In genomic region chr2:15412779-15413178, GRCh38 we compare ENCODE assay signal across 27 cellular contexts.
"Had no signal": no experiment of that assay in that cellular context is flagged by ENCODE, and none has a peak within 500 bp of the region (broad histone marks: within the 10 kb centered on the region; RNA-seq: fewer than 3 reads in every experiment).

No MANE protein-coding gene starts in this region.

- H3K36me3 ChIP-seq: prostate gland had no signal

- H3K27ac Mint-ChIP-seq: activated B cell treated with CpG ODN at 0.5 μM for 24 hours; activated CD8-positive, alpha-beta T cell treated with anti-CD3 and anti-CD28 coated beads for 36 hours; activated T-helper 17 cell treated with anti-CD3 and anti-CD28 coated beads, Interleukin-2, amount 50 U/mL, for 72 hours; mesothelial cell of epicardium; naive B cell; T-helper 17 cell had no signal

- H3K4me3 ChIP-seq: esophagus muscularis mucosa, pancreas, prostate gland, testis, transverse colon had no signal

- H3K4me3 Mint-ChIP-seq: activated B cell treated with CpG ODN at 0.5 μM for 24 hours; activated CD8-positive, alpha-beta T cell treated with anti-CD3 and anti-CD28 coated beads for 36 hours; activated T-cell treated with anti-CD3 and anti-CD28 coated beads, Interleukin-2, amount 50 U/mL, for 4 hours; activated T-helper 17 cell treated with anti-CD3 and anti-CD28 coated beads, Interleukin-2, amount 50 U/mL, for 72 hours; mesothelial cell of epicardium; naive B cell; T-helper 17 cell had no signal

- H3K27me3 Mint-ChIP-seq: activated B cell treated with CpG ODN at 0.5 μM for 24 hours; activated CD8-positive, alpha-beta T cell treated with anti-CD3 and anti-CD28 coated beads for 36 hours; activated T-helper 17 cell treated with anti-CD3 and anti-CD28 coated beads, Interleukin-2, amount 50 U/mL, for 72 hours; naive B cell; T-helper 17 cell had no signal

- H3K4me1 Mint-ChIP-seq: activated B cell treated with CpG ODN at 0.5 μM for 24 hours; activated T-helper 17 cell treated with anti-CD3 and anti-CD28 coated beads, Interleukin-2, amount 50 U/mL, for 72 hours; mesothelial cell of epicardium; naive B cell had no signal

- H3K27ac ChIP-seq: esophagus muscularis mucosa, pancreas, prostate gland, testis, transverse colon had no signal

- H3K27me3 ChIP-seq: esophagus muscularis mucosa, pancreas, testis, transverse colon had no signal

- H3K9me3 ChIP-seq: esophagus muscularis mucosa, pancreas, prostate gland, testis, transverse colon had no signal

- FAIRE-seq: colon, islet of Langerhans, pancreas, urothelium cell line had no signal

- H3K4me1 ChIP-seq: esophagus muscularis mucosa, pancreas, prostate gland, testis, transverse colon had no signal

- H3K9me3 Mint-ChIP-seq: activated B cell treated with CpG ODN at 0.5 μM for 24 hours; activated CD8-positive, alpha-beta T cell treated with anti-CD3 and anti-CD28 coated beads for 36 hours; activated T-cell treated with anti-CD3 and anti-CD28 coated beads, Interleukin-2, amount 50 U/mL, for 4 hours; activated T-helper 17 cell treated with anti-CD3 and anti-CD28 coated beads, Interleukin-2, amount 50 U/mL, for 72 hours; naive B cell had no signal

- DNase-seq: activated B cell treated with CpG ODN at 0.5 μM for 24 hours; activated CD4-positive, alpha-beta T cell treated with anti-CD3 and anti-CD28 coated beads, Interleukin-2, amount 50 U/mL, for 1 hour; activated CD8-positive, alpha-beta T cell treated with anti-CD3 and anti-CD28 coated beads for 36 hours; activated gamma-delta T cell treated with Interleukin-2 at 50 U/mL for 16 hours; activated naive CD4-positive, alpha-beta T cell treated with anti-CD3 and anti-CD28 coated beads, Interleukin-2, amount 50 U/mL, for 16 hours; activated T-cell treated with anti-CD3 and anti-CD28 coated beads, Interleukin-2, amount 50 U/mL, for 4 hours; amygdala; dermis blood vessel endothelial cell; effector CD4-positive, alpha-beta T cell; foreskin melanocyte; mammary epithelial cell; naive B cell; pancreas; retina; stimulated activated CD4-positive, alpha-beta T cell treated with anti-CD3 and anti-CD28 coated beads, Interleukin-2, amount 100 ng/mL, for 48 hours; stimulated activated naive CD8-positive, alpha-beta T cell treated with anti-CD3 and anti-CD28 coated beads, Interleukin-15, Interleukin-2, amounts not matched to agents 100 U/mL and 50 U/mL, for 24 hours; T-helper 17 cell; T1000; testis; transverse colon had no signal
